1 cellular context compared by ENCODE assay signal in genomic region chr20:33862709-33863403, GRCh38.
TF ChIP-seq lines count a peak whose summit lies in the region.

No MANE protein-coding gene starts in this region.

TF ChIP-seq in WTC11, 78 proteins besides CTCF, POLR2A, EP300 and RAD21 (continued from another document):
- TF ChIP-seq, protein P1, sequence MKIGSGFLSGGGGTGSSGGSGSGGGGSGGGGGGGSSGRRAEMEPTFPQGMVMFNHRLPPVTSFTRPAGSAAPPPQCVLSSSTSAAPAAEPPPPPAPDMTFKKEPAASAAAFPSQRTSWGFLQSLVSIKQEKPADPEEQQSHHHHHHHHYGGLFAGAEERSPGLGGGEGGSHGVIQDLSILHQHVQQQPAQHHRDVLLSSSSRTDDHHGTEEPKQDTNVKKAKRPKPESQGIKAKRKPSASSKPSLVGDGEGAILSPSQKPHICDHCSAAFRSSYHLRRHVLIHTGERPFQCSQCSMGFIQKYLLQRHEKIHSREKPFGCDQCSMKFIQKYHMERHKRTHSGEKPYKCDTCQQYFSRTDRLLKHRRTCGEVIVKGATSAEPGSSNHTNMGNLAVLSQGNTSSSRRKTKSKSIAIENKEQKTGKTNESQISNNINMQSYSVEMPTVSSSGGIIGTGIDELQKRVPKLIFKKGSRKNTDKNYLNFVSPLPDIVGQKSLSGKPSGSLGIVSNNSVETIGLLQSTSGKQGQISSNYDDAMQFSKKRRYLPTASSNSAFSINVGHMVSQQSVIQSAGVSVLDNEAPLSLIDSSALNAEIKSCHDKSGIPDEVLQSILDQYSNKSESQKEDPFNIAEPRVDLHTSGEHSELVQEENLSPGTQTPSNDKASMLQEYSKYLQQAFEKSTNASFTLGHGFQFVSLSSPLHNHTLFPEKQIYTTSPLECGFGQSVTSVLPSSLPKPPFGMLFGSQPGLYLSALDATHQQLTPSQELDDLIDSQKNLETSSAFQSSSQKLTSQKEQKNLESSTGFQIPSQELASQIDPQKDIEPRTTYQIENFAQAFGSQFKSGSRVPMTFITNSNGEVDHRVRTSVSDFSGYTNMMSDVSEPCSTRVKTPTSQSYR (CRISPR knock-in tag; IDR thresholded peaks at IDR 0.05), result 0 out of 2 replicates have a peak, but pooled peaks have one; percentile 75
- TF ChIP-seq ZNF532 (CRISPR knock-in tag; IDR thresholded peaks at IDR 0.05; ENCODE audit: borderline replicate concordance), result no peak
- TF ChIP-seq, protein P2, sequence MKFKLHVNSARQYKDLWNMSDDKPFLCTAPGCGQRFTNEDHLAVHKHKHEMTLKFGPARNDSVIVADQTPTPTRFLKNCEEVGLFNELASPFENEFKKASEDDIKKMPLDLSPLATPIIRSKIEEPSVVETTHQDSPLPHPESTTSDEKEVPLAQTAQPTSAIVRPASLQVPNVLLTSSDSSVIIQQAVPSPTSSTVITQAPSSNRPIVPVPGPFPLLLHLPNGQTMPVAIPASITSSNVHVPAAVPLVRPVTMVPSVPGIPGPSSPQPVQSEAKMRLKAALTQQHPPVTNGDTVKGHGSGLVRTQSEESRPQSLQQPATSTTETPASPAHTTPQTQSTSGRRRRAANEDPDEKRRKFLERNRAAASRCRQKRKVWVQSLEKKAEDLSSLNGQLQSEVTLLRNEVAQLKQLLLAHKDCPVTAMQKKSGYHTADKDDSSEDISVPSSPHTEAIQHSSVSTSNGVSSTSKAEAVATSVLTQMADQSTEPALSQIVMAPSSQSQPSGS (CRISPR knock-in tag; IDR thresholded peaks at IDR 0.05; ENCODE audit: borderline replicate concordance, low read depth), result no peak
